Comparison of ENCODE assay signal across 8 cellular contexts in the genomic region with DNA sequence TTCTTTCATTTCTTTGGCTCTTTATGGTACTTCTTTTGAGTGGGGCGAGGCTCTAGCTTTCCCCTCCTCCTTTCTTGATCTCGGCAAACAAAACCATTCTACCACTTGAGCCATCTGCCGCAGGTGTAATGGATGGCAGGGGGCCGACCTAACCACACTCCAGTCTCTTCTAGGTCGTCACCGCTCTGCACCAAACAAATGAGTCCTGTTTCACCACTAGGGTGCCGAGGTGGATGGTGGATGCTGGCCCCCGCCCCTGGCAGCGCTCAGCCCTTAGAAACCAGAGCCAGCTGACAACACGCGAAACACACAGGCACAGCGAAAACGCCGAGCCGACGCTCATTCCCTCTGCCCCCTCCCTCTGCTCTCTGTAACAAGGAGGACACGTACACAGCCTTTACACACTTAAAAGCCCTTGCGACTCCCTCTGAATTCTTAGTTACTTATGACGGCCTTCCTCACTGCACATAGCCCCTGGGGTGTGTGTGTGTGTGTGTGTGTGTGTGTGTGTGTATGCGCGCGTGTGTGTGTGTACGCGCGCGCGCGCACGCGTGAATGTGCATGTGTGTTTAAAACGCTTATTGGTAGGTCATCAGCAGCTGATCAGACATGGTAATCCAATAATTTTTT.
DNase-seq lines count a peak whose midpoint lies in the region; ATAC-seq and TF ChIP-seq lines count a peak whose summit lies in the region.

No MANE protein-coding gene starts in this region.

- no peaks in the 10 kb centered on the region for H3K79me2 ChIP-seq in mesendoderm (ENCODE audit: control insufficient read depth, insufficient read depth, low read length)

- no peak overlapping the region for H3K23ac ChIP-seq in mesendoderm (ENCODE audit: low read length)

- no peaks in the 10 kb centered on the region for H3K36me3 ChIP-seq in BE2C
- H3K36me3 ChIP-seq in HUES6 (ENCODE audit: control insufficient read depth, insufficient read depth, low read length) = no peaks in the 10 kb centered on the region
- no peaks in the 10 kb centered on the region for H3K36me3 ChIP-seq in SK-N-MC (ENCODE audit: insufficient read depth, low read length)
- no peaks in the 10 kb centered on the region for H3K36me3 ChIP-seq in mesendoderm (ENCODE audit: control insufficient read depth, insufficient read depth, low read length)

- H4K8ac ChIP-seq in mesendoderm (ENCODE audit: low read depth, low read length) = no peak overlapping the region

- peak; percentile 50 for ATAC-seq in GM19023 (IDR thresholded peaks at IDR 0.05; ENCODE audit: unreplicated experiment)
- no peak for ATAC-seq in Right ventricle myocardium inferior
- ATAC-seq in stimulated activated memory B cell treated with anti-CD40 and anti-IgM and Interleukin-4, amounts not matched to agents 10 μg/mL and 1 μg/mL and 100 μg/mL, for 72 hours = no peak

- no peak overlapping the region for H3K4me3 ChIP-seq in BE2C (ENCODE audit: low read depth, low read length)
- peak overlapping the region; percentile 59 for H3K4me3 ChIP-seq in HUES6 (ENCODE audit: low read depth, low read length)
- H3K4me3 ChIP-seq in SK-N-MC = peak overlapping the region; percentile 67
- H3K4me3 ChIP-seq in mesendoderm (ENCODE audit: low read length) = no peak overlapping the region

- H3K4me1 ChIP-seq in BE2C = no peaks in the 10 kb centered on the region
- peaks cover 39% of the 10 kb centered on the region for H3K4me1 ChIP-seq in HUES6 (ENCODE audit: control insufficient read depth, insufficient read depth, low read length)
- no peaks in the 10 kb centered on the region for H3K4me1 ChIP-seq in mesendoderm (ENCODE audit: control insufficient read depth, low read depth, low read length)

- H3K9ac ChIP-seq in HUES6 (ENCODE audit: low read length) (no peak overlapping the region), SK-N-MC (ENCODE audit: insufficient read length) (no peak overlapping the region), mesendoderm (ENCODE audit: low read length) (no peak overlapping the region)

- H3K27me3 Mint-ChIP-seq in stimulated activated memory B cell treated with anti-CD40 and anti-IgM and Interleukin-4, amounts not matched to agents 10 μg/mL and 1 μg/mL and 100 μg/mL, for 72 hours = peaks cover 91% of the 10 kb centered on the region

- DNase-seq in BE2C (peak; percentile 48), SK-N-MC (ENCODE audit: low read depth, low spot score) (no peak), mesendoderm (peak; percentile 89), Right ventricle myocardium inferior (ENCODE audit: missing footprints) (no peak)
- no peak for DNase-seq in activated effector memory CD4-positive, alpha-beta T cell treated with anti-CD3 and anti-CD28 coated beads, Interleukin-2, amount 50 U/mL, for 16 hours

- intact Hi-C loops in Right ventricle myocardium inferior (cut with DNase I) = loop anchor here (10.0 kb wide), 1 partner anchor 1269 kb away; a partner anchor contains a TSS

- peaks cover 12% of the 10 kb centered on the region for H3K9me3 Mint-ChIP-seq in stimulated activated memory B cell treated with anti-CD40 and anti-IgM and Interleukin-4, amounts not matched to agents 10 μg/mL and 1 μg/mL and 100 μg/mL, for 72 hours

- H3K4me3 Mint-ChIP-seq in stimulated activated memory B cell treated with anti-CD40 and anti-IgM and Interleukin-4, amounts not matched to agents 10 μg/mL and 1 μg/mL and 100 μg/mL, for 72 hours = no peak overlapping the region

- TF ChIP-seq CTCF in BE2C (IDR thresholded peaks at IDR 0.05; ENCODE audit: low read depth, low read length) = no peak; the same call in 1 of the 2 replicates

- no peak overlapping the region for H3K18ac ChIP-seq in mesendoderm (ENCODE audit: low read length)

- H2BK5ac ChIP-seq in mesendoderm (ENCODE audit: low read length) = no peak overlapping the region

- no peak overlapping the region for H3K4ac ChIP-seq in mesendoderm (ENCODE audit: low read depth, low read length)

- no peak overlapping the region for H2BK120ac ChIP-seq in mesendoderm (ENCODE audit: low read depth, low read length)

- no CpG with 5 or more reads among the region's 31 CpGs for WGBS in mesendoderm (ENCODE audit: extremely low coverage, insufficient coverage, low lambda C conversion rate)

- no peak overlapping the region for H3K4me2 ChIP-seq in mesendoderm (ENCODE audit: low read length)

- no peak overlapping the region for H2BK15ac ChIP-seq in mesendoderm (replicated peaks; ENCODE audit: low read depth)

- H2AK5ac ChIP-seq in mesendoderm (ENCODE audit: low read length) = no peak overlapping the region

- H3K4me1 Mint-ChIP-seq in stimulated activated memory B cell treated with anti-CD40 and anti-IgM and Interleukin-4, amounts not matched to agents 10 μg/mL and 1 μg/mL and 100 μg/mL, for 72 hours = peaks cover 19% of the 10 kb centered on the region

- H3K79me1 ChIP-seq in mesendoderm (ENCODE audit: low read length) = no peaks in the 10 kb centered on the region

- H3K27me3 ChIP-seq in BE2C = peaks cover 99% of the 10 kb centered on the region
- peaks cover 100% of the 10 kb centered on the region for H3K27me3 ChIP-seq in HUES6 (ENCODE audit: control insufficient read depth, insufficient read depth, low read length)
- H3K27me3 ChIP-seq in mesendoderm (ENCODE audit: insufficient read depth, low read length, poor library complexity) = peaks cover 74% of the 10 kb centered on the region

- H3K36me3 Mint-ChIP-seq in stimulated activated memory B cell treated with anti-CD40 and anti-IgM and Interleukin-4, amounts not matched to agents 10 μg/mL and 1 μg/mL and 100 μg/mL, for 72 hours = peaks cover 3% of the 10 kb centered on the region

- no peak overlapping the region for H4K5ac ChIP-seq in mesendoderm (ENCODE audit: low read length)

- H3K27ac Mint-ChIP-seq in stimulated activated memory B cell treated with anti-CD40 and anti-IgM and Interleukin-4, amounts not matched to agents 10 μg/mL and 1 μg/mL and 100 μg/mL, for 72 hours = no peak overlapping the region

- no peaks in the 10 kb centered on the region for H3K9me3 ChIP-seq in BE2C
- H3K9me3 ChIP-seq in HUES6 (ENCODE audit: control insufficient read depth, insufficient read depth, low read depth, low read length) = no peaks in the 10 kb centered on the region
- no peaks in the 10 kb centered on the region for H3K9me3 ChIP-seq in SK-N-MC (ENCODE audit: low read depth, low read length)

- H3K27ac ChIP-seq in HUES6 (ENCODE audit: low read depth, low read length) (no peak overlapping the region), SK-N-MC (no peak overlapping the region), mesendoderm (ENCODE audit: low read depth, low read length) (no peak overlapping the region)

- H3K56ac ChIP-seq in mesendoderm (ENCODE audit: low read length) = no peak overlapping the region

Comparison
In these comparisons a context has a peak if more than half of its experiments do, and no peak if none do; other contexts are left out.
1. DNase-seq: peak in BE2C (single experiment) and mesendoderm (single experiment); none in SK-N-MC (single experiment), Right ventricle myocardium inferior (single experiment) and activated effector memory CD4-positive, alpha-beta T cell treated with anti-CD3 and anti-CD28 coated beads, Interleukin-2, amount 50 U/mL, for 16 hours (single experiment).
2. H3K4me3 ChIP-seq: peak in HUES6 (single experiment) and SK-N-MC (single experiment); none in BE2C (single experiment) and mesendoderm (single experiment).